1 cellular context compared by ENCODE assay signal in the genomic region with DNA sequence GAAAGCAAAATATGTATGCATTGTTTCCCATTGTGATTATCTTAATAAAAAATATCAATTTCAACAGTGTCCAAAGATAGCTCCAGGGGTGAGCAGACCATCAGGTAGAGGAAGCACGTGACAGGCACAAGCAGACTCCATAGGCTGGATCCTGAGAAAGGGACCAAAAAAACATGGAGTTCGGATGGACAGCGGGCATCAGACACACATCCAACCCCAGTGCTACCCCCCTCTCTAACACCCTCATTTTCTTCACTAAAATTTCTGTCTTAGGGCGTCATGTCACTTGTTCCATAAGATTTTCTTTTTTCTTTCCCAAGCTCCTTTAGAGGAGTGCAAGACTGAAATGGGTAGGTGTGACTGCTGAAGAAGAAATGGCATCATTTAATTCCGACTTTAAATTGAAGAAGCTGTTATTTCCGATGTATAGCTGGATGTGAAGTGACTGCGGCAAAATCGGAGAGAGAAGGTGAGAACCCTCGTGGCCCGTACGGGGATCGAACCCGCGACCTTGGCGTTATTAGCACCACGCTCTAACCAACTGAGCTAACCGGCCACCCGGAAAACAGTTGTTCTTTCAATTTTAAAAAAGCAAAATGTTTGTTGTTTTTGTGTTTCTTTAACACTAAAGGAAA.
TF ChIP-seq lines count a peak whose summit lies in the region.

No MANE protein-coding gene starts in this region.

TF ChIP-seq in K562, 482 proteins besides CTCF, POLR2A, EP300 and RAD21 (continued from another document and continues in another):
- TF ChIP-seq, protein P1, sequence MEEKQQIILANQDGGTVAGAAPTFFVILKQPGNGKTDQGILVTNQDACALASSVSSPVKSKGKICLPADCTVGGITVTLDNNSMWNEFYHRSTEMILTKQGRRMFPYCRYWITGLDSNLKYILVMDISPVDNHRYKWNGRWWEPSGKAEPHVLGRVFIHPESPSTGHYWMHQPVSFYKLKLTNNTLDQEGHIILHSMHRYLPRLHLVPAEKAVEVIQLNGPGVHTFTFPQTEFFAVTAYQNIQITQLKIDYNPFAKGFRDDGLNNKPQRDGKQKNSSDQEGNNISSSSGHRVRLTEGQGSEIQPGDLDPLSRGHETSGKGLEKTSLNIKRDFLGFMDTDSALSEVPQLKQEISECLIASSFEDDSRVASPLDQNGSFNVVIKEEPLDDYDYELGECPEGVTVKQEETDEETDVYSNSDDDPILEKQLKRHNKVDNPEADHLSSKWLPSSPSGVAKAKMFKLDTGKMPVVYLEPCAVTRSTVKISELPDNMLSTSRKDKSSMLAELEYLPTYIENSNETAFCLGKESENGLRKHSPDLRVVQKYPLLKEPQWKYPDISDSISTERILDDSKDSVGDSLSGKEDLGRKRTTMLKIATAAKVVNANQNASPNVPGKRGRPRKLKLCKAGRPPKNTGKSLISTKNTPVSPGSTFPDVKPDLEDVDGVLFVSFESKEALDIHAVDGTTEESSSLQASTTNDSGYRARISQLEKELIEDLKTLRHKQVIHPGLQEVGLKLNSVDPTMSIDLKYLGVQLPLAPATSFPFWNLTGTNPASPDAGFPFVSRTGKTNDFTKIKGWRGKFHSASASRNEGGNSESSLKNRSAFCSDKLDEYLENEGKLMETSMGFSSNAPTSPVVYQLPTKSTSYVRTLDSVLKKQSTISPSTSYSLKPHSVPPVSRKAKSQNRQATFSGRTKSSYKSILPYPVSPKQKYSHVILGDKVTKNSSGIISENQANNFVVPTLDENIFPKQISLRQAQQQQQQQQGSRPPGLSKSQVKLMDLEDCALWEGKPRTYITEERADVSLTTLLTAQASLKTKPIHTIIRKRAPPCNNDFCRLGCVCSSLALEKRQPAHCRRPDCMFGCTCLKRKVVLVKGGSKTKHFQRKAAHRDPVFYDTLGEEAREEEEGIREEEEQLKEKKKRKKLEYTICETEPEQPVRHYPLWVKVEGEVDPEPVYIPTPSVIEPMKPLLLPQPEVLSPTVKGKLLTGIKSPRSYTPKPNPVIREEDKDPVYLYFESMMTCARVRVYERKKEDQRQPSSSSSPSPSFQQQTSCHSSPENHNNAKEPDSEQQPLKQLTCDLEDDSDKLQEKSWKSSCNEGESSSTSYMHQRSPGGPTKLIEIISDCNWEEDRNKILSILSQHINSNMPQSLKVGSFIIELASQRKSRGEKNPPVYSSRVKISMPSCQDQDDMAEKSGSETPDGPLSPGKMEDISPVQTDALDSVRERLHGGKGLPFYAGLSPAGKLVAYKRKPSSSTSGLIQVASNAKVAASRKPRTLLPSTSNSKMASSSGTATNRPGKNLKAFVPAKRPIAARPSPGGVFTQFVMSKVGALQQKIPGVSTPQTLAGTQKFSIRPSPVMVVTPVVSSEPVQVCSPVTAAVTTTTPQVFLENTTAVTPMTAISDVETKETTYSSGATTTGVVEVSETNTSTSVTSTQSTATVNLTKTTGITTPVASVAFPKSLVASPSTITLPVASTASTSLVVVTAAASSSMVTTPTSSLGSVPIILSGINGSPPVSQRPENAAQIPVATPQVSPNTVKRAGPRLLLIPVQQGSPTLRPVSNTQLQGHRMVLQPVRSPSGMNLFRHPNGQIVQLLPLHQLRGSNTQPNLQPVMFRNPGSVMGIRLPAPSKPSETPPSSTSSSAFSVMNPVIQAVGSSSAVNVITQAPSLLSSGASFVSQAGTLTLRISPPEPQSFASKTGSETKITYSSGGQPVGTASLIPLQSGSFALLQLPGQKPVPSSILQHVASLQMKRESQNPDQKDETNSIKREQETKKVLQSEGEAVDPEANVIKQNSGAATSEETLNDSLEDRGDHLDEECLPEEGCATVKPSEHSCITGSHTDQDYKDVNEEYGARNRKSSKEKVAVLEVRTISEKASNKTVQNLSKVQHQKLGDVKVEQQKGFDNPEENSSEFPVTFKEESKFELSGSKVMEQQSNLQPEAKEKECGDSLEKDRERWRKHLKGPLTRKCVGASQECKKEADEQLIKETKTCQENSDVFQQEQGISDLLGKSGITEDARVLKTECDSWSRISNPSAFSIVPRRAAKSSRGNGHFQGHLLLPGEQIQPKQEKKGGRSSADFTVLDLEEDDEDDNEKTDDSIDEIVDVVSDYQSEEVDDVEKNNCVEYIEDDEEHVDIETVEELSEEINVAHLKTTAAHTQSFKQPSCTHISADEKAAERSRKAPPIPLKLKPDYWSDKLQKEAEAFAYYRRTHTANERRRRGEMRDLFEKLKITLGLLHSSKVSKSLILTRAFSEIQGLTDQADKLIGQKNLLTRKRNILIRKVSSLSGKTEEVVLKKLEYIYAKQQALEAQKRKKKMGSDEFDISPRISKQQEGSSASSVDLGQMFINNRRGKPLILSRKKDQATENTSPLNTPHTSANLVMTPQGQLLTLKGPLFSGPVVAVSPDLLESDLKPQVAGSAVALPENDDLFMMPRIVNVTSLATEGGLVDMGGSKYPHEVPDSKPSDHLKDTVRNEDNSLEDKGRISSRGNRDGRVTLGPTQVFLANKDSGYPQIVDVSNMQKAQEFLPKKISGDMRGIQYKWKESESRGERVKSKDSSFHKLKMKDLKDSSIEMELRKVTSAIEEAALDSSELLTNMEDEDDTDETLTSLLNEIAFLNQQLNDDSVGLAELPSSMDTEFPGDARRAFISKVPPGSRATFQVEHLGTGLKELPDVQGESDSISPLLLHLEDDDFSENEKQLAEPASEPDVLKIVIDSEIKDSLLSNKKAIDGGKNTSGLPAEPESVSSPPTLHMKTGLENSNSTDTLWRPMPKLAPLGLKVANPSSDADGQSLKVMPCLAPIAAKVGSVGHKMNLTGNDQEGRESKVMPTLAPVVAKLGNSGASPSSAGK (IDR thresholded peaks at IDR 0.05) = peak; percentile 88
- TF ChIP-seq RFX7 (CRISPR knock-in tag; IDR thresholded peaks at IDR 0.05) (no peak), POLR2H (tag; IDR thresholded peaks at IDR 0.05; ENCODE audit: low read depth) (peak; percentile 99), KLF13 (tag; IDR thresholded peaks at IDR 0.05; ENCODE audit: borderline replicate concordance, low read depth) (0 out of 2 replicates have a peak, but pooled peaks have one; percentile 10), HDAC3 (IDR thresholded peaks at IDR 0.05; ENCODE audit: borderline replicate concordance, partially characterized antibody) (peak; percentile 16), ETV1 (tag; conservative IDR thresholded peaks at IDR 0.05; ENCODE audit: low read depth) (0 out of 2 replicates have a peak, but pooled peaks have one; percentile 64), ZNF79 (CRISPR knock-in tag; IDR thresholded peaks at IDR 0.05; ENCODE audit: low read depth) (peak; percentile 75; the same call in 1 of the 2 replicates), MED1 (CRISPR knock-in tag; IDR thresholded peaks at IDR 0.05; ENCODE audit: borderline replicate concordance) (no peak), ZSCAN29 (IDR thresholded peaks at IDR 0.05) (peak; percentile 86), NFRKB (IDR thresholded peaks at IDR 0.05; ENCODE audit: low read depth) (0 out of 2 replicates have a peak, but pooled peaks have one; percentile 13), BRD9 (IDR thresholded peaks at IDR 0.05; ENCODE audit: low read depth, partially characterized antibody) (peak; percentile 96), NR3C1 (CRISPR knock-in tag; IDR thresholded peaks at IDR 0.05) (no peak), SP1 (CRISPR knock-in tag; IDR thresholded peaks at IDR 0.05) (peak; percentile 85), FOXM1 (IDR thresholded peaks at IDR 0.05; ENCODE audit: low read depth) (peak; percentile 79), FOXM1 (CRISPR knock-in tag; IDR thresholded peaks at IDR 0.05; ENCODE audit: low read depth) (no peak), ETV5 (CRISPR knock-in tag; IDR thresholded peaks at IDR 0.05; ENCODE audit: low read depth) (peak; percentile 83), ZNF584 (CRISPR knock-in tag; IDR thresholded peaks at IDR 0.05; ENCODE audit: low read depth) (peak; percentile 86; the same call in 1 of the 2 replicates), NFXL1 (CRISPR knock-in tag; IDR thresholded peaks at IDR 0.05) (peak; percentile 72; the same call in 1 of the 2 replicates), HMG20B (CRISPR knock-in tag; IDR thresholded peaks at IDR 0.05) (no peak), TEAD1 (CRISPR knock-in tag; IDR thresholded peaks at IDR 0.05) (peak in 1 of 2 experiments; percentile 81; a peak in 2 of 4 replicates), BCL6 (CRISPR knock-in tag; IDR thresholded peaks at IDR 0.05) (peak; percentile 69; the same call in 1 of the 2 replicates), NBN (IDR thresholded peaks at IDR 0.05; ENCODE audit: low read depth) (peak; percentile 83)
- TF ChIP-seq, protein P2, sequence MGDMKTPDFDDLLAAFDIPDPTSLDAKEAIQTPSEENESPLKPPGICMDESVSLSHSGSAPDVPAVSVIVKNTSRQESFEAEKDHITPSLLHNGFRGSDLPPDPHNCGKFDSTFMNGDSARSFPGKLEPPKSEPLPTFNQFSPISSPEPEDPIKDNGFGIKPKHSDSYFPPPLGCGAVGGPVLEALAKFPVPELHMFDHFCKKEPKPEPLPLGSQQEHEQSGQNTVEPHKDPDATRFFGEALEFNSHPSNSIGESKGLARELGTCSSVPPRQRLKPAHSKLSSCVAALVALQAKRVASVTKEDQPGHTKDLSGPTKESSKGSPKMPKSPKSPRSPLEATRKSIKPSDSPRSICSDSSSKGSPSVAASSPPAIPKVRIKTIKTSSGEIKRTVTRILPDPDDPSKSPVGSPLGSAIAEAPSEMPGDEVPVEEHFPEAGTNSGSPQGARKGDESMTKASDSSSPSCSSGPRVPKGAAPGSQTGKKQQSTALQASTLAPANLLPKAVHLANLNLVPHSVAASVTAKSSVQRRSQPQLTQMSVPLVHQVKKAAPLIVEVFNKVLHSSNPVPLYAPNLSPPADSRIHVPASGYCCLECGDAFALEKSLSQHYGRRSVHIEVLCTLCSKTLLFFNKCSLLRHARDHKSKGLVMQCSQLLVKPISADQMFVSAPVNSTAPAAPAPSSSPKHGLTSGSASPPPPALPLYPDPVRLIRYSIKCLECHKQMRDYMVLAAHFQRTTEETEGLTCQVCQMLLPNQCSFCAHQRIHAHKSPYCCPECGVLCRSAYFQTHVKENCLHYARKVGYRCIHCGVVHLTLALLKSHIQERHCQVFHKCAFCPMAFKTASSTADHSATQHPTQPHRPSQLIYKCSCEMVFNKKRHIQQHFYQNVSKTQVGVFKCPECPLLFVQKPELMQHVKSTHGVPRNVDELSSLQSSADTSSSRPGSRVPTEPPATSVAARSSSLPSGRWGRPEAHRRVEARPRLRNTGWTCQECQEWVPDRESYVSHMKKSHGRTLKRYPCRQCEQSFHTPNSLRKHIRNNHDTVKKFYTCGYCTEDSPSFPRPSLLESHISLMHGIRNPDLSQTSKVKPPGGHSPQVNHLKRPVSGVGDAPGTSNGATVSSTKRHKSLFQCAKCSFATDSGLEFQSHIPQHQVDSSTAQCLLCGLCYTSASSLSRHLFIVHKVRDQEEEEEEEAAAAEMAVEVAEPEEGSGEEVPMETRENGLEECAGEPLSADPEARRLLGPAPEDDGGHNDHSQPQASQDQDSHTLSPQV (IDR thresholded peaks at IDR 0.05) = peak; percentile 91
- TF ChIP-seq, protein P3, sequence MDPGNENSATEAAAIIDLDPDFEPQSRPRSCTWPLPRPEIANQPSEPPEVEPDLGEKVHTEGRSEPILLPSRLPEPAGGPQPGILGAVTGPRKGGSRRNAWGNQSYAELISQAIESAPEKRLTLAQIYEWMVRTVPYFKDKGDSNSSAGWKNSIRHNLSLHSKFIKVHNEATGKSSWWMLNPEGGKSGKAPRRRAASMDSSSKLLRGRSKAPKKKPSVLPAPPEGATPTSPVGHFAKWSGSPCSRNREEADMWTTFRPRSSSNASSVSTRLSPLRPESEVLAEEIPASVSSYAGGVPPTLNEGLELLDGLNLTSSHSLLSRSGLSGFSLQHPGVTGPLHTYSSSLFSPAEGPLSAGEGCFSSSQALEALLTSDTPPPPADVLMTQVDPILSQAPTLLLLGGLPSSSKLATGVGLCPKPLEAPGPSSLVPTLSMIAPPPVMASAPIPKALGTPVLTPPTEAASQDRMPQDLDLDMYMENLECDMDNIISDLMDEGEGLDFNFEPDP (CRISPR knock-in tag; IDR thresholded peaks at IDR 0.05) = no peak
- TF ChIP-seq, protein P4, sequence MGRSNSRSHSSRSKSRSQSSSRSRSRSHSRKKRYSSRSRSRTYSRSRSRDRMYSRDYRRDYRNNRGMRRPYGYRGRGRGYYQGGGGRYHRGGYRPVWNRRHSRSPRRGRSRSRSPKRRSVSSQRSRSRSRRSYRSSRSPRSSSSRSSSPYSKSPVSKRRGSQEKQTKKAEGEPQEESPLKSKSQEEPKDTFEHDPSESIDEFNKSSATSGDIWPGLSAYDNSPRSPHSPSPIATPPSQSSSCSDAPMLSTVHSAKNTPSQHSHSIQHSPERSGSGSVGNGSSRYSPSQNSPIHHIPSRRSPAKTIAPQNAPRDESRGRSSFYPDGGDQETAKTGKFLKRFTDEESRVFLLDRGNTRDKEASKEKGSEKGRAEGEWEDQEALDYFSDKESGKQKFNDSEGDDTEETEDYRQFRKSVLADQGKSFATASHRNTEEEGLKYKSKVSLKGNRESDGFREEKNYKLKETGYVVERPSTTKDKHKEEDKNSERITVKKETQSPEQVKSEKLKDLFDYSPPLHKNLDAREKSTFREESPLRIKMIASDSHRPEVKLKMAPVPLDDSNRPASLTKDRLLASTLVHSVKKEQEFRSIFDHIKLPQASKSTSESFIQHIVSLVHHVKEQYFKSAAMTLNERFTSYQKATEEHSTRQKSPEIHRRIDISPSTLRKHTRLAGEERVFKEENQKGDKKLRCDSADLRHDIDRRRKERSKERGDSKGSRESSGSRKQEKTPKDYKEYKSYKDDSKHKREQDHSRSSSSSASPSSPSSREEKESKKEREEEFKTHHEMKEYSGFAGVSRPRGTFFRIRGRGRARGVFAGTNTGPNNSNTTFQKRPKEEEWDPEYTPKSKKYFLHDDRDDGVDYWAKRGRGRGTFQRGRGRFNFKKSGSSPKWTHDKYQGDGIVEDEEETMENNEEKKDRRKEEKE (IDR thresholded peaks at IDR 0.05; ENCODE audit: borderline replicate concordance in 1 of 2, control insufficient read depth in 1 of 2, low read depth in 2 of 2, low read length in 1 of 2) = no peak; a peak in 1 of 4 replicates
- TF ChIP-seq, protein P5, sequence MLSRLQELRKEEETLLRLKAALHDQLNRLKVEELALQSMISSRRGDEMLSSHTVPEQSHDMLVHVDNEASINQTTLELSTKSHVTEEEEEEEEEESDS (CRISPR knock-in tag; IDR thresholded peaks at IDR 0.05) = no peak
- TF ChIP-seq, protein P6, sequence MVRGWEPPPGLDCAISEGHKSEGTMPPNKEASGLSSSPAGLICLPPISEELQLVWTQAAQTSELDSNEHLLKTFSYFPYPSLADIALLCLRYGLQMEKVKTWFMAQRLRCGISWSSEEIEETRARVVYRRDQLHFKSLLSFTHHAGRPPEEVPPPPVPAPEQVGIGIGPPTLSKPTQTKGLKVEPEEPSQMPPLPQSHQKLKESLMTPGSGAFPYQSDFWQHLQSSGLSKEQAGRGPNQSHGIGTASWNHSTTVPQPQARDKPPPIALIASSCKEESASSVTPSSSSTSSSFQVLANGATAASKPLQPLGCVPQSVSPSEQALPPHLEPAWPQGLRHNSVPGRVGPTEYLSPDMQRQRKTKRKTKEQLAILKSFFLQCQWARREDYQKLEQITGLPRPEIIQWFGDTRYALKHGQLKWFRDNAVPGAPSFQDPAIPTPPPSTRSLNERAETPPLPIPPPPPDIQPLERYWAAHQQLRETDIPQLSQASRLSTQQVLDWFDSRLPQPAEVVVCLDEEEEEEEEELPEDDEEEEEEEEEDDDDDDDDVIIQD (CRISPR knock-in tag; IDR thresholded peaks at IDR 0.05) = 0 out of 2 replicates have a peak, but pooled peaks have one; percentile 45
- TF ChIP-seq, protein P7, sequence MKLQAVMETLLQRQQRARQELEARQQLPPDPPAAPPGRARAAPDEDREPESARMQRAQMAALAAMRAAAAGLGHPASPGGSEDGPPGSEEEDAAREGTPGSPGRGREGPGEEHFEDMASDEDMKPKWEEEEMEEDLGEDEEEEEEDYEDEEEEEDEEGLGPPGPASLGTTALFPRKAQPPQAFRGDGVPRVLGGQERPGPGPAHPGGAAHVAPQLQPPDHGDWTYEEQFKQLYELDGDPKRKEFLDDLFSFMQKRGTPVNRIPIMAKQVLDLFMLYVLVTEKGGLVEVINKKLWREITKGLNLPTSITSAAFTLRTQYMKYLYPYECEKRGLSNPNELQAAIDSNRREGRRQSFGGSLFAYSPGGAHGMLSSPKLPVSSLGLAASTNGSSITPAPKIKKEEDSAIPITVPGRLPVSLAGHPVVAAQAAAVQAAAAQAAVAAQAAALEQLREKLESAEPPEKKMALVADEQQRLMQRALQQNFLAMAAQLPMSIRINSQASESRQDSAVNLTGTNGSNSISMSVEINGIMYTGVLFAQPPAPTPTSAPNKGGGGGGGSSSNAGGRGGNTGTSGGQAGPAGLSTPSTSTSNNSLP (IDR thresholded peaks at IDR 0.05; ENCODE audit: borderline replicate concordance, low read depth, low read length) = peak; percentile 69
